17 cellular contexts compared by ENCODE assay signal in the genomic region with DNA sequence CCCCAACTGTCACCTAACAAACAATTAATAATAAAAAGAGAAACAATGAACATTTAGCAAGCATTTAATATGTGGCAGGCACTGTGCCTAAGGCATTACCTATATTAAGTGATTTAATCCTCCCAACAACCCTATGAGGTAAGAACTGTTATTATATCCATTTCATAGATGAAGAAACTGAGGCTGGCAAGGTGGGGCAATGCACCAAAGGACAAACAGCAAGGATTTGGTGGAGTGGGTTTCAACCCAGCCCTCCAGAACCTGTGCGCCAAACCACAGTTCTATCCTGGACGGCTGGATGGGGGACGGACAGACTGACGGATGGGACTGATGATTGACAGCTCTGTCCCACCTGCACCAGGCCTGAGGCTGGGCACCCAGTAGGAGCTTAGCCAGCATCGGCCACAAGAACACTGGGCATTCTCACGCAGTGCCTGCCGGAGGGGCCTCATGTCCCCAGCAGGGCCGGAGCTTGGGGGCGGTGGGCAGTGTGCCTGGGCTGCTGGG. TPM values are rescaled to one million over a fixed set of nuclear protein-coding genes. Genes with fewer than 3 reads are reported as not detected.
A peak's percentile ranks its signal among the peaks of the same experiment; 100 is the strongest.
DNase-seq lines count a peak whose midpoint lies in the region; ATAC-seq and TF ChIP-seq lines count a peak whose summit lies in the region.
"Had no signal": no experiment of that assay in that cellular context is flagged by ENCODE, and none has a peak within 500 bp of the region (broad histone marks: within the 10 kb centered on the region; RNA-seq: fewer than 3 reads in every experiment).

No MANE protein-coding gene starts in this region.

- no peaks in the 10 kb centered on the region for H3K9me3 Mint-ChIP-seq in activated CD4-positive, alpha-beta T cell treated with anti-CD3 and anti-CD28 coated beads for 36 hours (ENCODE audit: low read depth)
- no peaks in the 10 kb centered on the region for H3K9me3 Mint-ChIP-seq in nephron

- CTCF ChIA-PET in activated CD4-positive, alpha-beta T cell treated with anti-CD3 and anti-CD28 coated beads for 36 hours (lab: Charles Lee): no interaction called here
- CTCF ChIA-PET in HEK293T (lab: Yijun Ruan, JAX): interaction anchor here (0.6 to 1.1 kb wide), 2 partner anchors 37 to 287 kb away, joined by 3 to 4 read pairs; no protein-coding TSS in a partner anchor

- H3K27ac ChIP-seq in caudate nucleus (ENCODE audit: low read depth, low read length): peak overlapping the region; percentile 79
- H3K27ac ChIP-seq: 22Rv1, C4-2B, coronary artery, esophagus muscularis mucosa, GM23248, ovary, transverse colon had no signal

- no peak for TF ChIP-seq CTCF in nephron (IDR thresholded peaks at IDR 0.05; ENCODE audit: unreplicated experiment in 3 of 3)

- no peak for ATAC-seq in activated CD4-positive, alpha-beta T cell treated with anti-CD3 and anti-CD28 coated beads for 36 hours
- no peak for ATAC-seq in GM18502 (IDR thresholded peaks at IDR 0.05; ENCODE audit: poor library complexity, unreplicated experiment)

- no peaks in the 10 kb centered on the region for H3K36me3 Mint-ChIP-seq in activated CD4-positive, alpha-beta T cell treated with anti-CD3 and anti-CD28 coated beads for 36 hours (ENCODE audit: low read depth)
- H3K36me3 Mint-ChIP-seq in nephron (ENCODE audit: low read depth): peaks cover under 1% of the 10 kb centered on the region

- POLR2A ChIA-PET in activated CD4-positive, alpha-beta T cell treated with anti-CD3 and anti-CD28 coated beads for 36 hours (lab: Charles Lee): interaction anchor here (0.5 to 0.7 kb wide), 2 partner anchors 19 to 199 kb away, joined by 3 read pairs; no protein-coding TSS in a partner anchor
- POLR2A ChIA-PET in HEK293T (lab: Yijun Ruan, JAX): no interaction called here

- intact Hi-C loops in activated CD4-positive, alpha-beta T cell treated with anti-CD3 and anti-CD28 coated beads for 36 hours (cut with DNase I, micrococcal nuclease): no loop called here

- H3K4me1 Mint-ChIP-seq in activated CD4-positive, alpha-beta T cell treated with anti-CD3 and anti-CD28 coated beads for 36 hours: peaks cover 54% of the 10 kb centered on the region
- peaks cover 47% of the 10 kb centered on the region for H3K4me1 Mint-ChIP-seq in nephron

- no peak for DNase-seq in activated CD4-positive, alpha-beta T cell treated with anti-CD3 and anti-CD28 coated beads for 36 hours
- DNase-seq in activated CD4-positive, alpha-beta T cell treated with anti-CD3 and anti-CD28 coated beads, Interleukin-2, amount 50 U/mL, for 4 hours: no peak
- DNase-seq in HEK293T (ENCODE audit: extremely low spot score): no peak
- no peak for DNase-seq in caudate nucleus (lab: John Stamatoyannopoulos, UW)
- no peak for DNase-seq in kidney glomerular epithelial cell (lab: John Stamatoyannopoulos, UW)
- DNase-seq in NCI-H82 (lab: John Stamatoyannopoulos, UW): no peak
- DNase-seq: EL, ovary, transverse colon had no signal

- peak overlapping the region; percentile 82 for H3K27ac Mint-ChIP-seq in activated CD4-positive, alpha-beta T cell treated with anti-CD3 and anti-CD28 coated beads for 36 hours
- peak overlapping the region; percentile 31 to 54 (median 50) for H3K27ac Mint-ChIP-seq in nephron

- peak overlapping the region; percentile 49 for H3K4me3 Mint-ChIP-seq in activated CD4-positive, alpha-beta T cell treated with anti-CD3 and anti-CD28 coated beads for 36 hours
- no peak overlapping the region for H3K4me3 Mint-ChIP-seq in nephron
- H3K4me3 Mint-ChIP-seq: mesothelial cell of epicardium had no signal

- H3K27me3 Mint-ChIP-seq in activated CD4-positive, alpha-beta T cell treated with anti-CD3 and anti-CD28 coated beads for 36 hours: no peaks in the 10 kb centered on the region
- peaks cover 4% of the 10 kb centered on the region for H3K27me3 Mint-ChIP-seq in nephron (ENCODE audit: low read depth)

TF ChIP-seq in HEK293T, 16 proteins besides CTCF, POLR2A, EP300 and RAD21:
- TF ChIP-seq PKNOX1 (IDR thresholded peaks at IDR 0.05) (peak; percentile 86), NFRKB (IDR thresholded peaks at IDR 0.05) (no peak)

RNA-seq across cellular contexts. Expression of gene NOL4L, which starts 24.6 kb away (rescaled TPM):
- 10 to 100 TPM; 17.3 to 22.0 TPM for total RNA-seq in activated CD4-positive, alpha-beta T cell treated with anti-CD3 and anti-CD28 coated beads for 36 hours
